In genomic region chr12:15899282-15899870, GRCh38 we compare ENCODE assay signal across 1 cellular context.
TF ChIP-seq lines count a peak whose summit lies in the region.

No MANE protein-coding gene starts in this region.

TF ChIP-seq in HepG2, 621 proteins besides CTCF, POLR2A, EP300 and RAD21:
- TF ChIP-seq SPEN (CRISPR knock-in tag; IDR thresholded peaks at IDR 0.05; ENCODE audit: low read depth) (no peak), HOMEZ (CRISPR knock-in tag; IDR thresholded peaks at IDR 0.05; ENCODE audit: low read depth) (no peak), E2F5 (CRISPR knock-in tag; conservative IDR thresholded peaks at IDR 0.05) (no peak), ZSCAN25 (CRISPR knock-in tag; IDR thresholded peaks at IDR 0.05) (no peak), DNMT3B (CRISPR knock-in tag; conservative IDR thresholded peaks at IDR 0.05) (no peak), ZNF263 (CRISPR knock-in tag; IDR thresholded peaks at IDR 0.05) (no peak), NFKBIZ (CRISPR knock-in tag; IDR thresholded peaks at IDR 0.05) (no peak), TAF1 (CRISPR knock-in tag; IDR thresholded peaks at IDR 0.05) (no peak), ZNF841 (CRISPR knock-in tag; IDR thresholded peaks at IDR 0.05; ENCODE audit: borderline replicate concordance) (no peak), MNT (IDR thresholded peaks at IDR 0.05) (no peak), JARID2 (CRISPR knock-in tag; IDR thresholded peaks at IDR 0.05; ENCODE audit: insufficient replicate concordance) (no peak), KDM1A (CRISPR knock-in tag; IDR thresholded peaks at IDR 0.05) (no peak), CBX2 (IDR thresholded peaks at IDR 0.05; ENCODE audit: low read depth, low read length) (no peak), CBX2 (CRISPR knock-in tag; IDR thresholded peaks at IDR 0.05; ENCODE audit: low read depth) (no peak), SMC3 (IDR thresholded peaks at IDR 0.05; ENCODE audit: low read length) (peak; percentile 62), ZNF552 (CRISPR knock-in tag; IDR thresholded peaks at IDR 0.05; ENCODE audit: borderline replicate concordance) (no peak), ARID3A (IDR thresholded peaks at IDR 0.05; ENCODE audit: low read depth, low read length) (peak; percentile 44; the same call in 1 of the 2 replicates), STAG1 (CRISPR knock-in tag; IDR thresholded peaks at IDR 0.05) (peak; percentile 66), TIGD3 (CRISPR knock-in tag; IDR thresholded peaks at IDR 0.05; ENCODE audit: borderline replicate concordance) (no peak), FOXJ3 (CRISPR knock-in tag; IDR thresholded peaks at IDR 0.05; ENCODE audit: borderline replicate concordance) (no peak), HNRNPL (IDR thresholded peaks at IDR 0.05; ENCODE audit: low read depth, low read length) (no peak)
TF ChIP-seq in HepG2: peak in this region for 3.
